In genomic region chr7:30503273-30504212, GRCh38 we compare ENCODE assay signal across 8 cellular contexts. TPM values are rescaled to one million over a fixed set of nuclear protein-coding genes. Genes with fewer than 3 reads are reported as not detected.
DNase-seq lines count a peak whose midpoint lies in the region; ATAC-seq and TF ChIP-seq lines count a peak whose summit lies in the region.

No MANE protein-coding gene starts in this region.

- H3K9me3 ChIP-seq in SJSA1 (replicated peaks) (no peaks in the 10 kb centered on the region), skeletal muscle tissue (ENCODE audit: control insufficient read depth in 3 of 3, low read length in 3 of 3) (no peaks in the 10 kb centered on the region)

- DNase-seq in DMS 273 (lab: John Stamatoyannopoulos, UW; ENCODE audit: unreplicated experiment) = peak; percentile 51
- DNase-seq in DMS 273 treated with DMSO at 0.1 percent for 48 hours (lab: John Stamatoyannopoulos, UW) = no peak
- no peak for DNase-seq in SJSA1 (ENCODE audit: low read depth in 1 of 2, low spot score in 2 of 2)
- DNase-seq in fibroblast of the aortic adventitia (ENCODE audit: low read depth) = peak; percentile 19

- H3K9ac ChIP-seq in skeletal muscle tissue (ENCODE audit: low read depth in 1 of 3, low read length in 3 of 3) = peak overlapping the region; percentile 94 to 96 (median 96)

- H3K4me3 ChIP-seq in SJSA1 = peak overlapping the region; percentile 70
- peak overlapping the region; percentile 82 for H3K4me3 ChIP-seq in fibroblast of the aortic adventitia (ENCODE audit: low read depth, low read length)
- peak overlapping the region; percentile 98 to 99 (median 99) for H3K4me3 ChIP-seq in skeletal muscle tissue (ENCODE audit: low read length in 3 of 3)

- TF ChIP-seq CTCF in fibroblast of the aortic adventitia (IDR thresholded peaks at IDR 0.05; ENCODE audit: insufficient read depth, low read length) = no peak

- peaks cover 22% of the 10 kb centered on the region for H3K36me3 ChIP-seq in SJSA1
- no peaks in the 10 kb centered on the region for H3K36me3 ChIP-seq in skeletal muscle tissue (ENCODE audit: control insufficient read depth in 3 of 3, insufficient read depth in 3 of 3, low read length in 3 of 3)

- peaks cover 9% of the 10 kb centered on the region; the same call in 1 of the 2 replicates for H3K4me1 ChIP-seq in SJSA1 (replicated peaks)
- H3K4me1 ChIP-seq in skeletal muscle tissue (ENCODE audit: control insufficient read depth in 3 of 3, insufficient read depth in 3 of 3, low read length in 3 of 3) = peaks cover 15 to 22% (median 19%) of the 10 kb centered on the region in 3 donors

- H3K27me3 ChIP-seq in SJSA1 (replicated peaks) = no peaks in the 10 kb centered on the region
- no peaks in the 10 kb centered on the region for H3K27me3 ChIP-seq in skeletal muscle tissue (ENCODE audit: control insufficient read depth in 3 of 3, insufficient read depth in 3 of 3, low read length in 3 of 3)

- no peak overlapping the region for H3K27ac ChIP-seq in SJSA1
- no peak overlapping the region for H3K27ac ChIP-seq in skeletal muscle tissue (ENCODE audit: low read depth, low read length)

- ATAC-seq in GM19328 (IDR thresholded peaks at IDR 0.05; ENCODE audit: unreplicated experiment) (no peak), GM19324 (IDR thresholded peaks at IDR 0.05; ENCODE audit: low FRiP score, unreplicated experiment) (no peak), GM18909 (IDR thresholded peaks at IDR 0.05; ENCODE audit: poor library complexity, unreplicated experiment) (no peak)

RNA-seq across cellular contexts. Expression of gene GGCT, which starts 1.1 kb away (rescaled TPM):
- 77.6 and 130 TPM in 2 replicates for total RNA-seq in SJSA1 (2014; rRNA removed; shearing (Covaris generic))
- total RNA-seq in fibroblast of the aortic adventitia (ENCODE audit: low replicate concordance) (27.3 and 47.8 TPM in 2 replicates), skeletal muscle tissue (12.5 TPM)

RNA-seq across cellular contexts. Expression of gene NOD1, which starts 25.0 kb away (rescaled TPM):
- total RNA-seq in SJSA1 (2014; rRNA removed; shearing (Covaris generic)) = 4.2 and 6.2 TPM in 2 replicates
- total RNA-seq in fibroblast of the aortic adventitia (ENCODE audit: low replicate concordance) (7.5 and 14.8 TPM in 2 replicates), skeletal muscle tissue (13.0 TPM)

Comparison
In these comparisons a context has a peak if more than half of its experiments do, and no peak if none do; other contexts are left out.
1. DNase-seq: peak in DMS 273 (single experiment) and fibroblast of the aortic adventitia (single experiment); none in DMS 273 treated with DMSO at 0.1 percent for 48 hours (single experiment) and SJSA1 (0 of 2).
2. Peak in every context shown above with its lines, with median percentiles within 50 percentile points of each other: H3K4me3 ChIP-seq.